17 cellular contexts compared by ENCODE assay signal in genomic region chr5:54317511-54318260, GRCh38.
"Had no signal": no experiment of that assay in that cellular context is flagged by ENCODE, and none has a peak within 500 bp of the region (broad histone marks: within the 10 kb centered on the region; RNA-seq: fewer than 3 reads in every experiment).

No MANE protein-coding gene starts in this region.

- H3K9ac ChIP-seq: parathyroid adenoma had no signal

- H3K4me3 ChIP-seq: lower lobe of right lung, upper lobe of right lung had no signal

- H3K27ac ChIP-seq: lower lobe of right lung, parathyroid adenoma, upper lobe of right lung had no signal

- H3K27me3 ChIP-seq: upper lobe of right lung had no signal

- H3K36me3 ChIP-seq: lower lobe of right lung, upper lobe of right lung had no signal

- H3K4me1 ChIP-seq: lower lobe of right lung, parathyroid adenoma, upper lobe of right lung had no signal

- H3K79me2 ChIP-seq: parathyroid adenoma had no signal

- H3K9me3 ChIP-seq: lower lobe of right lung, upper lobe of right lung had no signal

- ATAC-seq: activated CD8-positive, alpha-beta T cell treated with anti-CD3 and anti-CD28 coated beads, Interleukin-2, amount 10 ng/mL, durations not matched to agents 7 days and 5 days; activated naive CD8-positive, alpha-beta T cell treated with anti-CD3 and anti-CD28 coated beads, Interleukin-2, amount 50 U/mL, for 24 hours; left cardiac atrium; lower lobe of right lung; upper lobe of right lung; WTC11 had no signal

- H2AFZ ChIP-seq: parathyroid adenoma had no signal

- DNase-seq: activated CD4-positive, alpha-beta T cell treated with anti-CD3 and anti-CD28 coated beads for 48 hours; activated CD8-positive, alpha-beta memory T cell treated with anti-CD3 and anti-CD28 coated beads, Interleukin-2, amount 50 U/mL, for 48 hours; activated CD8-positive, alpha-beta T cell treated with anti-CD3 and anti-CD28 coated beads, Interleukin-2, amount 10 ng/mL, durations not matched to agents 7 days and 5 days; activated naive CD4-positive, alpha-beta T cell treated with Interleukin-2 at 50 U/mL for 16 hours; activated naive CD8-positive, alpha-beta T cell treated with anti-CD3 and anti-CD28 coated beads, Interleukin-2, amount 50 U/mL, for 24 hours; cortex of kidney; effector CD8-positive, alpha-beta T cell; glutamatergic neuron; immature natural killer cell; left cardiac atrium; lower lobe of right lung; midbrain; naive B cell; stimulated activated CD4-positive, alpha-beta T cell treated with anti-CD3 and anti-CD28 coated beads, Interleukin-4, amount 100 ng/mL, for 24 hours; upper lobe of right lung had no signal
